Comparison of ENCODE assay signal across 8 cellular contexts in the genomic region with DNA sequence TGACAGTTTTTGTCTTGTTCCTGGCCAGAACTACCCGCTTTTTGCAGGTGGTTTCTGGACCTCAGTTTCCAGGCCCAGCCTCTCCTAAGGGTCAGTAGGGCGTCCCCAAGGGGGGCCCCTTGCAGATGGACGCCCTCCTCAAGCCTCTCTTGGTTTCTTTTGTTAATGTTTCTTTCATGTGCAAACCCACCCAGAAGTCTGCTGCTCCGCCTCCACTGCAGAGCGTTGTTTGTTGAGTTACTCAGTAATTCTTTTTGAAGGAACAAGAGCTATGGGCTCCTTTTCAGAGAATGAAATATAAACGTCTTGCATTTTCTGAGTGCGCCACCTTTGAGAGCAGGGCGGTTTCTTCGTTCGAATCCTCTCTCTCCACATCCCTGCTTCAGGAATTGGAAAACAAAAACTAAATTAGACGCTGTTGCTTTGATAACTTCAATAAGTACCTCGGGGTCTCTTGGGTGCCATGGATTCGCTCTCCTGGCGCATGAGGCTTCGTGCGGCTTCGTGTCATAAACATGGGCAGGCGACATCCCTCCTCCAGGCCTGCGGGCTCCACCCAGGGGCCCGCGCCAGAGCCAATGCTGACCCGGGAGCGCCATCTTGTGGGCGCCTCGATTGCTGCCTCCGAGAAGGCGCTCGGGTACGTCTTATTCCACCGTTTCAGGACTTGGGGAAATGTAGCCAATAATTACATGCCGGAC. TPM values are rescaled to one million over a fixed set of nuclear protein-coding genes. Genes with fewer than 3 reads are reported as not detected.
DNase-seq lines count a peak whose midpoint lies in the region; ATAC-seq and TF ChIP-seq lines count a peak whose summit lies in the region.

No MANE protein-coding gene starts in this region.

- H3K9me3 Mint-ChIP-seq in T-helper 1 cell treated with Interleukin-12 subunit alpha and Interleukin-12 subunit beta and Interleukin-4 antibody, amounts not matched to agents 30 μg/mL and 1 μg/mL, for 36 hours, result no peaks in the 10 kb centered on the region

- TF ChIP-seq CTCF in HFF-Myc (IDR thresholded peaks at IDR 0.05; ENCODE audit: low read depth, low read length, missing control alignments) (peak; percentile 97), adrenal gland (IDR thresholded peaks at IDR 0.05) (peak; percentile 77 to 95 (median 86)), right atrium auricular region (IDR thresholded peaks at IDR 0.05) (peak; percentile 85 to 98)

- peaks cover 3% of the 10 kb centered on the region for H3K27me3 ChIP-seq in adrenal gland
- no peaks in the 10 kb centered on the region for H3K27me3 ChIP-seq in right atrium auricular region

- peaks cover 2% of the 10 kb centered on the region for H3K36me3 Mint-ChIP-seq in T-helper 1 cell treated with Interleukin-12 subunit alpha and Interleukin-12 subunit beta and Interleukin-4 antibody, amounts not matched to agents 30 μg/mL and 1 μg/mL, for 36 hours (ENCODE audit: low read depth)

- no peak for TF ChIP-seq POLR2A in adrenal gland (IDR thresholded peaks at IDR 0.05)

- peaks cover 3% of the 10 kb centered on the region for H3K27me3 Mint-ChIP-seq in T-helper 1 cell treated with Interleukin-12 subunit alpha and Interleukin-12 subunit beta and Interleukin-4 antibody, amounts not matched to agents 30 μg/mL and 1 μg/mL, for 36 hours (ENCODE audit: low read depth)

- intact Hi-C loops in adrenal gland (cut with DNase I), result no loop called here

- no peak overlapping the region for H3K4me3 ChIP-seq in HFF-Myc (replicated peaks; ENCODE audit: low read depth, low read length)
- no peak overlapping the region for H3K4me3 ChIP-seq in adrenal gland
- no peak overlapping the region for H3K4me3 ChIP-seq in right atrium auricular region

- 24 to 52% (median 28%) methylated on average over 14 to 31 of the region's 31 CpGs for WGBS in adrenal gland, 4 donors

- ATAC-seq in GM19035 (IDR thresholded peaks at IDR 0.05; ENCODE audit: unreplicated experiment), result no peak

- no peaks in the 10 kb centered on the region for H3K9me3 ChIP-seq in adrenal gland (replicated peaks in 1 of 3)
- H3K9me3 ChIP-seq in right atrium auricular region, result no peaks in the 10 kb centered on the region

- H3K27ac Mint-ChIP-seq in T-helper 1 cell treated with Interleukin-12 subunit alpha and Interleukin-12 subunit beta and Interleukin-4 antibody, amounts not matched to agents 30 μg/mL and 1 μg/mL, for 36 hours, result peak overlapping the region; percentile 23

- H3K36me3 ChIP-seq in adrenal gland (replicated peaks in 1 of 2) (no peaks in the 10 kb centered on the region), right atrium auricular region (no peaks in the 10 kb centered on the region)

- H3K27ac ChIP-seq in adrenal gland (no peak overlapping the region), right atrium auricular region (no peak overlapping the region)

- peak overlapping the region; percentile 27 for H3K4me3 Mint-ChIP-seq in T-helper 1 cell treated with Interleukin-12 subunit alpha and Interleukin-12 subunit beta and Interleukin-4 antibody, amounts not matched to agents 30 μg/mL and 1 μg/mL, for 36 hours

- H3K4me1 ChIP-seq in adrenal gland (replicated peaks in 1 of 2) (peaks cover 6 to 9% of the 10 kb centered on the region in 2 donors), right atrium auricular region (peaks cover 0 to 14% of the 10 kb centered on the region in 2 donors)

- H3K4me1 Mint-ChIP-seq in T-helper 1 cell treated with Interleukin-12 subunit alpha and Interleukin-12 subunit beta and Interleukin-4 antibody, amounts not matched to agents 30 μg/mL and 1 μg/mL, for 36 hours (ENCODE audit: low read depth), result peaks cover 5% of the 10 kb centered on the region

- DNase-seq in GM03348 (ENCODE audit: low spot score) (peak; percentile 95), HFF-Myc (ENCODE audit: extremely low read depth, low read depth) (peak; percentile 36), NCI-H1092 (lab: John Stamatoyannopoulos, UW) (peak; percentile 67), adrenal gland (peak; percentile 78 to 94 (median 86)), right atrium auricular region (ENCODE audit: low spot score) (peak; percentile 87), retina (peak; percentile 92)

RNA-seq across cellular contexts. Expression of gene CKMT2, which starts 38.3 kb away (rescaled TPM):
- 100 to 1,000 TPM in 1 of 8 donors, 10 to 100 TPM in 7; 33.1 to 112 (median 55.9) TPM for total RNA-seq in adrenal gland
- polyA plus RNA-seq in adrenal gland, result 100 to 1,000 TPM in 1 of 3 donors, 10 to 100 TPM in 2; 22.5 to 109 (median 47.0) TPM
- total RNA-seq in right atrium auricular region, result 1,000 to 10,000 TPM in 1 of 2 donors, 100 to 1,000 TPM in 1; 909 to 1,365 TPM

Comparison
In these comparisons a context has a peak if more than half of its experiments do, and no peak if none do; other contexts are left out.
1. DNase-seq: peak in every context shown above with its lines; median percentile 95 in GM03348; 92 in retina; 87 in right atrium auricular region; 86 in adrenal gland; 67 in NCI-H1092; 36 in HFF-Myc.
2. RNA of gene CKMT2, which starts 38.3 kb away (total RNA-seq): 909 to 1,365 TPM in right atrium auricular region; 33.1 to 112 TPM in adrenal gland; every median in the first group is over 4 times any median in the second.
3. Peak in every context shown above with its lines, with median percentiles within 50 percentile points of each other: CTCF ChIP-seq.